In the genomic region with DNA sequence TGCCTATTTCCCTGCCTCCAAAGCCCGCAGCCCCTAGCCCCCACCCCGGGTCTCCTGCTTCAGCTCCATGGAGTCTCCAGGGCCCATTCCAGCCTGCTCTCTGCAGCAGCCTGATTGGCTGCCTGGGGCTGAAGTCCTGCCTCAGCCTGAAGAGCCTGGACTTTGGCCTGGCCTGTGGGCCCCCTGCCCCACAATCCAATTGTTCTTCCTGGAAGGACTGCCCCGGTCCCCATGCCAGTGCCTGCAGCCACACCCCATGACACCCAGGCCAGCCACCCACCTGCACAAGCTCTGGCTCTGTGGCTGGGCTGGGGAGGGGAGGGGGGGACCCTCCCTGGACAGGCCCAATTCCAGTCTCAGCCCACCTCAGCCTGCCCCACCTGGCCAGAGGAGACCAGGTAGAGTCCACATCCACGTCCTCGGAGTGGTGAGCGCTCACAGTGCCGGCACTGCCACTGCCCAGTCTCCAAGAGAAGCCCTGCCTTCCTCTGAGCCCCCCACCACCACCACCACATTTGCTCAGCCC, we compare ENCODE assay signal across 23 cellular contexts. TPM values are rescaled to one million over a fixed set of nuclear protein-coding genes. Genes with fewer than 3 reads are reported as not detected.
A peak's percentile ranks its signal among the peaks of the same experiment; 100 is the strongest.
DNase-seq lines count a peak whose midpoint lies in the region; ATAC-seq and TF ChIP-seq lines count a peak whose summit lies in the region.
"Had no signal": no experiment of that assay in that cellular context is flagged by ENCODE, and none has a peak within 500 bp of the region (broad histone marks: within the 10 kb centered on the region; RNA-seq: fewer than 3 reads in every experiment).

No MANE protein-coding gene starts in this region.

- TF ChIP-seq CTCF in SK-N-SH (IDR thresholded peaks at IDR 0.05) (no peak), type B pancreatic cell (conservative IDR thresholded peaks at IDR 0.05) (no peak)

- DNase-seq in SK-N-SH (peak; percentile 36), NT2/D1 (ENCODE audit: low read depth, low spot score) (no peak), mesenchymal stem cell (no peak), type B pancreatic cell (ENCODE audit: extremely low spot score, unreplicated experiment) (no peak), GOT3 (lab: John Stamatoyannopoulos, UW) (no peak), DMS79 (lab: John Stamatoyannopoulos, UW) (no peak)
- DNase-seq in effector CD8-positive, alpha-beta T cell (lab: John Stamatoyannopoulos, UW), result no peak
- DNase-seq: AML-193, COR-L47, DMS153, EL, Kasumi-1, MG63, NCI-H1092, NCI-H1436 treated with DMSO at 0.1 percent for 48 hours, NCI-H2029, NCI-H2171 had no signal

- no peaks in the 10 kb centered on the region for H3K79me2 ChIP-seq in SK-N-SH (ENCODE audit: insufficient read depth)

- peaks cover 29% of the 10 kb centered on the region for H3K27me3 Mint-ChIP-seq in type B pancreatic cell

- H2AK5ac ChIP-seq in mesenchymal stem cell (ENCODE audit: low read length, severe bottlenecking), result no peak overlapping the region

- H3K9me3 ChIP-seq in SK-N-SH (no peaks in the 10 kb centered on the region), NT2/D1 (ENCODE audit: insufficient read depth, low read length) (no peaks in the 10 kb centered on the region), mesenchymal stem cell (ENCODE audit: control insufficient read depth, low read length) (no peaks in the 10 kb centered on the region)
- H3K9me3 ChIP-seq: MG63, SJCRH30 had no signal

- WGBS in SK-N-SH (ENCODE audit: low lambda C conversion rate), result 79% methylated on average over 7 of the region's 7 CpGs
- WGBS in mesenchymal stem cell, result 89% methylated on average over 6 of the region's 7 CpGs

- H4K20me1 ChIP-seq in SK-N-SH (ENCODE audit: insufficient read depth), result no peaks in the 10 kb centered on the region

- H3K36me3 ChIP-seq in SK-N-SH (replicated peaks in 1 of 2; ENCODE audit: control insufficient read depth in 1 of 2, insufficient read depth in 2 of 2, low read length in 1 of 2), result no peaks in the 10 kb centered on the region
- H3K36me3 ChIP-seq in NT2/D1 (ENCODE audit: insufficient read depth, insufficient read length, low read length), result no peaks in the 10 kb centered on the region
- no peaks in the 10 kb centered on the region for H3K36me3 ChIP-seq in mesenchymal stem cell (ENCODE audit: control insufficient read depth in 1 of 2, insufficient read depth in 2 of 2, low read depth in 1 of 2, low read length in 2 of 2)
- H3K36me3 ChIP-seq: MG63, SJCRH30 had no signal

- no peak for ATAC-seq in SK-N-SH treated with all-trans-retinoic acid at 6 μM for 48 hours

- H3K9ac ChIP-seq in SK-N-SH (no peak overlapping the region), NT2/D1 (ENCODE audit: insufficient read length, low read depth) (peak overlapping the region; percentile 3), mesenchymal stem cell (ENCODE audit: low read length) (no peak overlapping the region)

- no peak overlapping the region for H2BK120ac ChIP-seq in mesenchymal stem cell (ENCODE audit: low read depth, low read length)

- peak overlapping the region; percentile 63 for H2BK15ac ChIP-seq in mesenchymal stem cell (ENCODE audit: low read depth, poor library complexity, severe bottlenecking)

- peak overlapping the region; percentile 70 for H3K27ac Mint-ChIP-seq in type B pancreatic cell

- TF ChIP-seq RAD21 in SK-N-SH (IDR thresholded peaks at IDR 0.05; ENCODE audit: low read length), result no peak

- no peaks in the 10 kb centered on the region for H3K36me3 Mint-ChIP-seq in type B pancreatic cell

- H3K4me1 ChIP-seq in SK-N-SH (ENCODE audit: control insufficient read depth in 1 of 2, insufficient read depth in 2 of 2, low read depth in 1 of 2, low read length in 1 of 2) (peaks cover 0 to 16% of the 10 kb centered on the region in 2 experiments; a peak in 1 of 4 replicates), NT2/D1 (ENCODE audit: insufficient read depth, insufficient read length) (peaks cover 18% of the 10 kb centered on the region), mesenchymal stem cell (ENCODE audit: control insufficient read depth, insufficient read depth, low read depth, low read length) (peaks cover 38% of the 10 kb centered on the region)

- H3K4ac ChIP-seq in mesenchymal stem cell (ENCODE audit: low read depth in 1 of 2, low read length in 2 of 2), result no peak overlapping the region

- no peaks in the 10 kb centered on the region for H3K9me2 ChIP-seq in SK-N-SH

- H3F3A ChIP-seq in SK-N-SH (replicated peaks; ENCODE audit: insufficient read depth), result peaks cover 3% of the 10 kb centered on the region

- POLR2A ChIA-PET in SK-N-SH (lab: Yijun Ruan, JAX), result interaction anchor here (1.4 to 1.8 kb wide), 2 partner anchors 43 to 68 kb away, joined by 4 to 9 read pairs; no protein-coding TSS in a partner anchor

- no peak overlapping the region for H4K91ac ChIP-seq in mesenchymal stem cell (ENCODE audit: low read length)

- peak overlapping the region; percentile 47 for H3K4me3 Mint-ChIP-seq in type B pancreatic cell

- H3K27ac ChIP-seq in SK-N-SH (ENCODE audit: low read depth in 2 of 2, low read length in 1 of 2) (no peak overlapping the region), mesenchymal stem cell (ENCODE audit: low read length, poor library complexity, severe bottlenecking) (no peak overlapping the region)
- H3K27ac ChIP-seq: 22Rv1, HL-60, SJCRH30 had no signal

- no peaks in the 10 kb centered on the region for H3K79me1 ChIP-seq in mesenchymal stem cell (replicated peaks; ENCODE audit: low read length, poor library complexity, severe bottlenecking)

- no peak overlapping the region for H4K8ac ChIP-seq in mesenchymal stem cell (ENCODE audit: low read length)

- no peak overlapping the region for H3K14ac ChIP-seq in mesenchymal stem cell (ENCODE audit: low read length in 2 of 2)

- peaks cover 23% of the 10 kb centered on the region for H3K4me1 Mint-ChIP-seq in type B pancreatic cell (ENCODE audit: unreplicated experiment)

- H3K4me3 ChIP-seq in SK-N-SH (ENCODE audit: low read depth in 2 of 2, low read length in 1 of 2) (no peak overlapping the region), NT2/D1 (ENCODE audit: insufficient read length, low read depth) (no peak overlapping the region), mesenchymal stem cell (ENCODE audit: insufficient read depth in 1 of 2, low read depth in 1 of 2, low read length in 2 of 2) (no peak overlapping the region)
- H3K4me3 ChIP-seq: MG63, SJCRH30 had no signal

- no peak overlapping the region for H2BK5ac ChIP-seq in mesenchymal stem cell (ENCODE audit: low read depth, low read length, poor library complexity, severe bottlenecking)

- no peak for TF ChIP-seq EP300 in SK-N-SH (IDR thresholded peaks at IDR 0.05; ENCODE audit: borderline replicate concordance in 1 of 2, low read depth in 1 of 2, low read length in 1 of 2)

- no peak overlapping the region for H3K23ac ChIP-seq in mesenchymal stem cell (ENCODE audit: low read length in 2 of 2)

- H2BK12ac ChIP-seq in mesenchymal stem cell (ENCODE audit: low read length in 2 of 2), result no peak overlapping the region

- H3K27me3 ChIP-seq in SK-N-SH (ENCODE audit: insufficient read depth) (peaks cover 47% of the 10 kb centered on the region), NT2/D1 (ENCODE audit: insufficient read depth, insufficient read length) (peaks cover 48% of the 10 kb centered on the region), mesenchymal stem cell (ENCODE audit: control insufficient read depth in 1 of 2, insufficient read depth in 1 of 2, low read length in 2 of 2) (peaks cover 71 to 89% of the 10 kb centered on the region in 2 experiments)

- CTCF ChIA-PET in SK-N-SH (lab: Yijun Ruan, JAX), result interaction anchor here (0.9 to 10.7 kb wide), 18 partner anchors 14 to 415 kb away, joined by 3 to 216 read pairs (median 10); partner anchors contain the start of genes CBX2, CBX4 and CBX8

- H2AFZ ChIP-seq in SK-N-SH (ENCODE audit: low read depth), result no peak overlapping the region
- no peak overlapping the region for H2AFZ ChIP-seq in mesenchymal stem cell (ENCODE audit: low read depth, low read length)

- H3K9me3 Mint-ChIP-seq in type B pancreatic cell, result no peaks in the 10 kb centered on the region

- no peak overlapping the region for H3K18ac ChIP-seq in mesenchymal stem cell (ENCODE audit: low read depth in 1 of 2, low read length in 2 of 2)

- no peak overlapping the region for H3K4me2 ChIP-seq in SK-N-SH
- no peak overlapping the region for H3K4me2 ChIP-seq in mesenchymal stem cell (ENCODE audit: low read length, poor library complexity, severe bottlenecking)

TF ChIP-seq in SK-N-SH, 30 proteins besides CTCF, POLR2A, EP300 and RAD21 (continues in another document):
- TF ChIP-seq MEF2A (IDR thresholded peaks at IDR 0.05; ENCODE audit: borderline replicate concordance, low read depth), result no peak
- TF ChIP-seq SIN3A (IDR thresholded peaks at IDR 0.05; ENCODE audit: borderline replicate concordance, low read depth, low read length), result no peak
- no peak for TF ChIP-seq NRF1 (IDR thresholded peaks at IDR 0.05; ENCODE audit: low read depth, low read length)
- TF ChIP-seq ELF1 (IDR thresholded peaks at IDR 0.05), result no peak
- TF ChIP-seq JUND (IDR thresholded peaks at IDR 0.05), result no peak
- no peak for TF ChIP-seq SMC3 (IDR thresholded peaks at IDR 0.05; ENCODE audit: low read depth, low read length)

TF ChIP-seq in SK-N-SH treated with all-trans-retinoic acid at 6 μM for 48 hours, 23 proteins besides CTCF, POLR2A, EP300 and RAD21 (continues in another document):
- no peak for TF ChIP-seq GLIS3 (CRISPR knock-in tag; IDR thresholded peaks at IDR 0.05)
- TF ChIP-seq RARB (CRISPR knock-in tag; IDR thresholded peaks at IDR 0.05), result no peak
- TF ChIP-seq SNAI2 (CRISPR knock-in tag; IDR thresholded peaks at IDR 0.05), result no peak

RNA-seq across cellular contexts. Expression of gene ENPP7, which starts 12.3 kb away (rescaled TPM):
- not detected in 2 replicates for polyA plus RNA-seq in SK-N-SH (2012; rRNA removed)
- not detected in 2 replicates for polyA plus RNA-seq in SK-N-SH (2012; cell fraction: cytosol; rRNA removed)
- not detected in 2 replicates for polyA plus RNA-seq in SK-N-SH (2012; cell fraction: nucleus; rRNA removed)
- not detected for polyA plus RNA-seq in mesenchymal stem cell (2013, experiment 1 of 2)
- not detected for polyA plus RNA-seq in mesenchymal stem cell (2013, experiment 2 of 2)
- total RNA-seq in type B pancreatic cell (ENCODE audit: low replicate concordance), result 5.3 and 20.5 TPM in 2 replicates
- total RNA-seq: H4, HT1080, SJCRH30 had no signal

RNA-seq across cellular contexts. Expression of gene CBX2, which starts 34.9 kb away (rescaled TPM):
- 19.7 and 22.4 TPM in 2 replicates for polyA plus RNA-seq in SK-N-SH (2012; rRNA removed)
- 9.7 and 13.6 TPM in 2 replicates for polyA plus RNA-seq in SK-N-SH (2012; cell fraction: cytosol; rRNA removed)
- 42.0 and 52.6 TPM in 2 replicates for polyA plus RNA-seq in SK-N-SH (2012; cell fraction: nucleus; rRNA removed)
- 2.2 TPM for polyA plus RNA-seq in mesenchymal stem cell (2013, experiment 1 of 2)
- 1.9 TPM for polyA plus RNA-seq in mesenchymal stem cell (2013, experiment 2 of 2)
- 21.6 and 72.0 TPM in 2 replicates for total RNA-seq in type B pancreatic cell (ENCODE audit: low replicate concordance)

RNA-seq across cellular contexts. Expression of gene CBX8, which starts 53.9 kb away (rescaled TPM):
- 2.1 and 2.9 TPM in 2 replicates for polyA plus RNA-seq in SK-N-SH (2012; rRNA removed)
- polyA plus RNA-seq in SK-N-SH (2012; cell fraction: cytosol; rRNA removed), result 2.0 and 2.8 TPM in 2 replicates
- 6.1 and 6.5 TPM in 2 replicates for polyA plus RNA-seq in SK-N-SH (2012; cell fraction: nucleus; rRNA removed)
- polyA plus RNA-seq in mesenchymal stem cell (2013, experiment 1 of 2), result 2.9 TPM
- polyA plus RNA-seq in mesenchymal stem cell (2013, experiment 2 of 2), result 2.8 TPM
- total RNA-seq in type B pancreatic cell (ENCODE audit: low replicate concordance), result 13.3 and 16.0 TPM in 2 replicates
